8 cellular contexts compared by ENCODE assay signal in the genomic region with DNA sequence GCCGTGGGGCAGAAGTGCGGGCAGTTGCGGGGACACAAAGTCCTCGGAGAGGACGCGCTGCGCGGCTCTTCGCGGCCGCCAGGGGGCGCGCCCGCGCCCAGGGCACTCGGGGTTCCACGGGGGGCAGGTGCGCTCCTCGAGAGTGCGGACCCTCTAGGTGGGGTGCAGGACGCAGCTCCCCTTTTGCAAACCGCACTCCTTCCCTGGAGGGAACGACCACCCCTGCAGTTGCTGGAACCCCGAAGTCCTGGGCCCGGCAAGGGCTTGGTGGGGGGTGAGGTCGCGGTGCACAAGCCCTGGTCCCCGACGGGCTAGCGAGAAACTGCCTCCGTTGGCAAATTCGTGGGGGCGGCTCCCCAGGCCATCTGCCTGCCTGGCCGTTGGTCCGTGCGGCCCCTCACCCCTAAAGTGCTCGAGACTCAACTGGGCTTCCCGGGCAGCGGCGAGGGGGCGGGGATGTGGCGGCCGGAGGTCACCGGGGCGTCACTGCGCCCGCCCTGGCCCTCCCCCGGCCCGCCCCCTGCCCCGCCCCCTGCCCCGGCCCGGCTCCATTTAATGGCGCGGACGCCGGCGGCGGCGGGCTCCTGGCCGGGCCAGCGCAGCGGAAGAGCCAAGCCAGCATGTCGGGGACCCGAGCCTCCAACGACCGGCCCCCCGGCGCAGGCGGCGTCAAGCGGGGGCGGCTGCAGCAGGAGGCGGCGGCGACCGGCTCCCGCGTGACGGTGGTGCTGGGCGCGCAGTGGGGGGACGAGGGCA. TPM values are rescaled to one million over a fixed set of nuclear protein-coding genes. Genes with fewer than 3 reads are reported as not detected.
DNase-seq lines count a peak whose midpoint lies in the region; ATAC-seq, FAIRE-seq and TF ChIP-seq lines count a peak whose summit lies in the region.

Gene ADSS1 (plus strand): TSS at position 579 of the 756 bp plus-strand sequence. CDS start 42 bp downstream, at position 621.

- H3K27me3 Mint-ChIP-seq in activated CD4-positive, alpha-beta memory T cell treated with anti-CD3 and anti-CD28 coated beads for 36 hours = no peaks in the 10 kb centered on the region

- peak within 1 kb of the TSS; percentile 62 to 80 for H3K4me2 ChIP-seq in H1 (ENCODE audit: insufficient read depth in 1 of 2, low read depth in 2 of 2, low read length in 2 of 2)

- no peaks in the 10 kb centered on the region for H3K9me3 ChIP-seq in H1 (ENCODE audit: insufficient read depth in 2 of 2, low read depth in 1 of 2, low read length in 1 of 2)

- H2AK5ac ChIP-seq in H1 (ENCODE audit: low read depth, low read length) = no peak within 1 kb of the TSS

- H2AFZ ChIP-seq in H1 (ENCODE audit: low read length) = peak within 1 kb of the TSS; percentile 62; the same call in 1 of the 2 replicates

- peak within 1 kb of the TSS; percentile 5 for H4K5ac ChIP-seq in H1 (ENCODE audit: insufficient read length, low read depth, low read length)

- intact Hi-C loops in activated CD4-positive, alpha-beta memory T cell treated with anti-CD3 and anti-CD28 coated beads for 36 hours (cut with micrococcal nuclease) = loop anchor here (1.0 to 2.0 kb wide), 3 partner anchors 28 to 103 kb away; no protein-coding TSS in a partner anchor

- peak in 2 of 3 experiments; percentile 82 to 84; a peak in 3 of 4 replicates for TF ChIP-seq CTCF in H1 (IDR thresholded peaks at IDR 0.05; ENCODE audit: control extremely low read depth in 1 of 3, insufficient read depth in 1 of 3, low read depth in 1 of 3, low read length in 3 of 3)

- no peaks in the 10 kb centered on the region for H3K4me1 Mint-ChIP-seq in activated CD4-positive, alpha-beta memory T cell treated with anti-CD3 and anti-CD28 coated beads for 36 hours (ENCODE audit: low read depth)

- H3K79me1 ChIP-seq in H1 (ENCODE audit: low read depth, low read length) = no peaks in the 10 kb centered on the region

- POLR2A ChIA-PET in activated CD4-positive, alpha-beta memory T cell treated with anti-CD3 and anti-CD28 coated beads for 36 hours (lab: Charles Lee) = no interaction called here
- POLR2A ChIA-PET in H1 (lab: Charles Lee; ENCODE audit: partially characterized antibody) = interaction anchor here (0.7 to 2.7 kb wide), 5 partner anchors 10 to 576 kb away, joined by 3 to 10 read pairs (median 3); no protein-coding TSS in a partner anchor

- H2BK15ac ChIP-seq in H1 (ENCODE audit: low read length) = peak within 1 kb of the TSS; percentile 61; the same call in 1 of the 2 replicates

- H3K4ac ChIP-seq in H1 (replicated peaks; ENCODE audit: insufficient read length, low read depth, low read length) = peak within 1 kb of the TSS; percentile 44

- no peak within 1 kb of the TSS for H3K23ac ChIP-seq in H1 (ENCODE audit: insufficient read length)

- no peak within 1 kb of the TSS for H2BK120ac ChIP-seq in H1 (replicated peaks; ENCODE audit: low read depth, low read length)

- H4K91ac ChIP-seq in H1 (replicated peaks; ENCODE audit: insufficient read length, low read length) = peak within 1 kb of the TSS; percentile 85

- peak within 1 kb of the TSS; percentile 83 for H3K18ac ChIP-seq in H1 (ENCODE audit: extremely low read depth, low read length)

- peak within 1 kb of the TSS; percentile 44; the same call in 1 of the 2 replicates for H2BK5ac ChIP-seq in H1 (ENCODE audit: low read depth, low read length)

- peak within 1 kb of the TSS; percentile 60; the same call in 1 of the 2 replicates for H2BK12ac ChIP-seq in H1 (ENCODE audit: low read depth, low read length)

- peaks cover 9% of the 10 kb centered on the region; the same call in 1 of the 2 replicates for H3K23me2 ChIP-seq in H1 (ENCODE audit: low read depth, low read length)

- 14% methylated on average over 32 of the region's 82 CpGs; no CpG with 5 or more reads in 1 of the 2 experiments for WGBS in H1 (ENCODE audit: extremely low coverage in 1 of 2, insufficient coverage in 1 of 2, insufficient read length in 1 of 2, insufficient replicate concordance in 2 of 2, low coverage in 1 of 2, low lambda C conversion rate in 2 of 2, missing lambda C conversion rate in 1 of 2), 2 experiments

- no peaks in the 10 kb centered on the region for H3K79me2 ChIP-seq in H1 (ENCODE audit: control insufficient read depth in 1 of 2, insufficient read depth in 2 of 2, low read length in 2 of 2)

- ATAC-seq in GM21423 (IDR thresholded peaks at IDR 0.05; ENCODE audit: unreplicated experiment) = peak; percentile 56

- peak; percentile 56 for DNase-seq in COLO668 (lab: John Stamatoyannopoulos, UW; ENCODE audit: unreplicated experiment)
- peak; percentile 38 for DNase-seq in NCI-H1105 treated with DMSO at 0.1 percent for 48 hours (lab: John Stamatoyannopoulos, UW)
- DNase-seq in activated CD4-positive, alpha-beta memory T cell treated with anti-CD3 and anti-CD28 coated beads for 36 hours = peak; percentile 66
- DNase-seq in H1 (ENCODE audit: low read depth in 1 of 2, low spot score in 2 of 2) = peak in 1 of 2 experiments; percentile 84
- DNase-seq in midbrain (lab: John Stamatoyannopoulos, UW) = peak; percentile 54
- peak; percentile 13 to 33 for DNase-seq in stimulated activated CD8-positive, alpha-beta memory T cell treated with anti-CD3 and anti-CD28 coated beads, Interleukin-4, amount 100 ng/mL, for 4 hours (ENCODE audit: low read depth in 2 of 2, low spot score in 1 of 2)
- no peak for DNase-seq in NCI-H526 treated with DMSO at 0.1 percent for 48 hours (lab: John Stamatoyannopoulos, UW)

- no peak within 1 kb of the TSS for H3K14ac ChIP-seq in H1 (ENCODE audit: insufficient read length)

- H3K4me3 ChIP-seq in H1 (ENCODE audit: extremely low read depth in 1 of 4, insufficient read depth in 2 of 4, low read depth in 3 of 4, low read length in 4 of 4) = peak within 1 kb of the TSS; percentile 55 to 88 (median 68)

- peak within 1 kb of the TSS; percentile 61 for H3K4me3 Mint-ChIP-seq in activated CD4-positive, alpha-beta memory T cell treated with anti-CD3 and anti-CD28 coated beads for 36 hours

- H4K20me1 ChIP-seq in H1 (replicated peaks in 1 of 2; ENCODE audit: control insufficient read depth in 1 of 2, insufficient read depth in 2 of 2, low read length in 2 of 2) = peaks cover 0 to 4% of the 10 kb centered on the region in 2 experiments

- FAIRE-seq in H1 (lab: Jason Lieb, UNC) = no peak

- no peak within 1 kb of the TSS for H3K56ac ChIP-seq in H1 (replicated peaks; ENCODE audit: insufficient read length, low read depth, low read length)

- peaks cover 0 to 3% (median 0%) of the 10 kb centered on the region in 4 experiments; a peak in 1 of 7 replicates for H3K27me3 ChIP-seq in H1 (replicated peaks in 1 of 4; ENCODE audit: control insufficient read depth in 3 of 4, extremely low read depth in 1 of 4, insufficient read depth in 3 of 4, low read length in 3 of 4)

- no peak for TF ChIP-seq EP300 in H1 (IDR thresholded peaks at IDR 0.05; ENCODE audit: borderline replicate concordance in 1 of 2, low read depth in 2 of 2, low read length in 2 of 2)

- peak; percentile 8 to 42; a peak in 1 of 4 replicates for TF ChIP-seq RAD21 in H1 (IDR thresholded peaks at IDR 0.05 in 1 of 2, conservative IDR thresholded peaks at IDR 0.05 in 1 of 2; ENCODE audit: low read depth in 2 of 2, low read length in 2 of 2)

- H2BK20ac ChIP-seq in H1 (ENCODE audit: low read length) = no peak within 1 kb of the TSS

- no peaks in the 10 kb centered on the region for H3K9me3 Mint-ChIP-seq in activated CD4-positive, alpha-beta memory T cell treated with anti-CD3 and anti-CD28 coated beads for 36 hours

- H3K36me3 ChIP-seq in H1 (ENCODE audit: control insufficient read depth in 2 of 4, insufficient read depth in 4 of 4, low read length in 3 of 4) = peaks cover 0 to 2% (median 0%) of the 10 kb centered on the region in 4 experiments; a peak in 1 of 8 replicates

- CTCF ChIA-PET in activated CD4-positive, alpha-beta memory T cell treated with anti-CD3 and anti-CD28 coated beads for 36 hours (lab: Charles Lee) = interaction anchor here (0.6 to 3.3 kb wide), 7 partner anchors 10 to 68 kb away, joined by 3 to 12 read pairs (median 4); no protein-coding TSS in a partner anchor
- CTCF ChIA-PET in H1 (lab: Charles Lee; ENCODE audit: partially characterized antibody) = interaction anchor here (0.9 to 2.8 kb wide), 18 partner anchors 10 to 122 kb away, joined by 3 to 16 read pairs (median 4); no protein-coding TSS in a partner anchor

- peak within 1 kb of the TSS; percentile 81 for H4K8ac ChIP-seq in H1 (ENCODE audit: extremely low read depth, insufficient read depth, low read length)

- peak within 1 kb of the TSS; percentile 6 to 71 (median 36); a peak in 4 of 7 replicates for H3K9ac ChIP-seq in H1 (replicated peaks in 1 of 4; ENCODE audit: extremely low read depth in 1 of 4, low read depth in 3 of 4, low read length in 3 of 4)

- H3K36me3 Mint-ChIP-seq in activated CD4-positive, alpha-beta memory T cell treated with anti-CD3 and anti-CD28 coated beads for 36 hours = peaks cover 2% of the 10 kb centered on the region

- H3K27ac ChIP-seq in H1 (ENCODE audit: low read depth, low read length) = no peak within 1 kb of the TSS; the same call in 1 of the 2 replicates

- 0 out of 3 replicates have a peak, but pooled peaks of 1 of the 2 experiments have one; percentile 58 for TF ChIP-seq POLR2A in H1 (IDR thresholded peaks at IDR 0.05; ENCODE audit: control extremely low read depth in 1 of 2, low read depth in 2 of 2, low read length in 2 of 2)

- peaks cover 0 to 18% (median 10%) of the 10 kb centered on the region in 4 experiments; a peak in 6 of 7 replicates for H3K4me1 ChIP-seq in H1 (replicated peaks in 1 of 4; ENCODE audit: control insufficient read depth in 3 of 4, insufficient read depth in 4 of 4, low read length in 3 of 4)

- no peak within 1 kb of the TSS for H3K27ac Mint-ChIP-seq in activated CD4-positive, alpha-beta memory T cell treated with anti-CD3 and anti-CD28 coated beads for 36 hours

TF ChIP-seq in H1, 55 proteins besides CTCF, POLR2A, EP300 and RAD21 (continues in another document):
- peak; percentile 82 for TF ChIP-seq KDM4A (IDR thresholded peaks at IDR 0.05; ENCODE audit: low read depth, low read length, severe bottlenecking)
- TF ChIP-seq CHD1 (IDR thresholded peaks at IDR 0.05; ENCODE audit: low read depth, low read length) = no peak
- TF ChIP-seq MAFK (IDR thresholded peaks at IDR 0.05; ENCODE audit: low read depth, low read length) = 0 out of 2 replicates have a peak, but pooled peaks have one; percentile 12
- TF ChIP-seq RNF2 (IDR thresholded peaks at IDR 0.05; ENCODE audit: borderline replicate concordance, low read depth, low read length, missing control alignments, poor library complexity, severe bottlenecking) = no peak

RNA-seq across cellular contexts. Expression of gene ADSS1, which starts in this region (rescaled TPM):
- 1 to 10 TPM; 2.3 to 3.3 TPM for total RNA-seq in activated CD4-positive, alpha-beta memory T cell treated with anti-CD3 and anti-CD28 coated beads for 36 hours
- 7.9 and 8.9 TPM in 2 replicates for total RNA-seq in H1 (2021; fragmentation: NEBNext Ultra II Directional; extraction: Animal tissue kit (Norgen Biotek cat#: 25700))
- polyA plus RNA-seq in H1 (2011; rRNA removed) = 7.1 and 9.4 TPM in 2 replicates
- 12.8 TPM for polyA plus RNA-seq in H1 (2011; cell fraction: cytosol; rRNA removed)
- polyA plus RNA-seq in H1 (2011; cell fraction: nucleus; rRNA removed) = 43.4 TPM
- polyA plus RNA-seq in H1 (2012, experiment 1 of 2) = 8.2 to 15.0 TPM (median 11.8 TPM) in 4 replicates
- 9.8 TPM for polyA plus RNA-seq in H1 (2012, experiment 2 of 2)
- polyA plus RNA-seq in H1 (2013, experiment 1 of 2) = 6.2 TPM
- 5.8 TPM for polyA plus RNA-seq in H1 (2013, experiment 2 of 2)
- polyA minus RNA-seq in H1 (2011; rRNA and poly(A)+ RNA removed) = 3.2 and 7.1 TPM in 2 replicates
- polyA minus RNA-seq in H1 (2011; cell fraction: cytosol; rRNA and poly(A)+ RNA removed) = 2.6 TPM
- 11.0 TPM for polyA minus RNA-seq in H1 (2011; cell fraction: nucleus; rRNA and poly(A)+ RNA removed)
